In the genomic region with DNA sequence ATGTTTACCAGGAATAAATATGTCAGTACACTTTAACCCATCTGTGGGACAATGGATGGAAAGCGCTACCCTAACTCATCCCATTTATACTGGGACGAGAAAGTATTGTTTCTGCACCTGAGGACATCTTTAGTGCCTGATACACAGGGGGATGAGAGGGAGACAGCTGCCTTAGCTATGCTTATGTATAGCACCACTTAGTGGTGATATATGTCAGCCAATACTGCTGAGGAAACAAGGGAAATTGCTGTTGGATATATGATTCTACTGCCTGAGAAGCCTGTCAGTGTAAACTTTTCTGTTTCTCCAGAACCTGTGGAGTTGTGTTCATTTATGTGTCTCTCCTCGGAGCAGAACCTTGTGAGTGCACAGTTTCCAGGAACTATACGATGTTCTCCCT, we compare ENCODE assay signal across 8 cellular contexts. TPM values are rescaled to one million over a fixed set of nuclear protein-coding genes. Genes with fewer than 3 reads are reported as not detected.
DNase-seq lines count a peak whose midpoint lies in the region; ATAC-seq, FAIRE-seq and TF ChIP-seq lines count a peak whose summit lies in the region.

No MANE protein-coding gene starts in this region.

- no peaks in the 10 kb centered on the region for H3K9me3 ChIP-seq in tibial nerve

- H3K4me3 ChIP-seq in AG04449 (ENCODE audit: low read depth, low read length) = no peak overlapping the region
- no peak overlapping the region for H3K4me3 ChIP-seq in tibial nerve

- FAIRE-seq in GM12891 (lab: Jason Lieb, UNC) = peak; percentile 72

- no peak for DNase-seq in AG04449 (ENCODE audit: low read depth, low spot score)
- DNase-seq in GM12891 (ENCODE audit: insufficient read length, low spot score) = no peak
- DNase-seq in NCI-H1092 treated with DMSO at 0.1 percent for 48 hours (lab: John Stamatoyannopoulos, UW) = peak; percentile 14
- DNase-seq in dermis blood vessel endothelial cell = peak; percentile 25
- no peak for DNase-seq in tibial nerve (ENCODE audit: low spot score in 2 of 2)

- no peak overlapping the region for H3K27ac ChIP-seq in tibial nerve

- H3K4me1 ChIP-seq in tibial nerve = no peaks in the 10 kb centered on the region

- CTCF ChIA-PET in AG04449 (lab: Yijun Ruan, JAX) = interaction anchor here (1.0 to 7.8 kb wide), 9 partner anchors 9 to 421 kb away, joined by 3 to 86 read pairs (median 7); no protein-coding TSS in a partner anchor

- no peaks in the 10 kb centered on the region for H3K36me3 ChIP-seq in tibial nerve

- TF ChIP-seq CTCF in AG04449 (IDR thresholded peaks at IDR 0.05; ENCODE audit: insufficient read depth, low read length, missing control alignments) = peak; percentile 27
- no peak for TF ChIP-seq CTCF in tibial nerve (IDR thresholded peaks at IDR 0.05)

- TF ChIP-seq POLR2A in GM12891 (IDR thresholded peaks at IDR 0.05; ENCODE audit: low read depth, low read length) (no peak), tibial nerve (IDR thresholded peaks at IDR 0.05) (no peak)

- ATAC-seq in HG02840 (IDR thresholded peaks at IDR 0.05; ENCODE audit: low FRiP score, unreplicated experiment) (no peak), GM18870 (IDR thresholded peaks at IDR 0.05; ENCODE audit: unreplicated experiment) (no peak), HG02759 (IDR thresholded peaks at IDR 0.05; ENCODE audit: unreplicated experiment) (no peak)

- TF ChIP-seq EP300 in tibial nerve (IDR thresholded peaks at IDR 0.05) = no peak

- peaks cover 0 to 4% of the 10 kb centered on the region in 2 donors for H3K27me3 ChIP-seq in tibial nerve

- 72 to 73% methylated on average over 4 of the region's 4 CpGs for WGBS in tibial nerve, 2 donors

- POLR2A ChIA-PET in AG04449 (lab: Yijun Ruan, JAX) = no interaction called here

TF ChIP-seq in GM12891, 5 proteins besides CTCF, POLR2A, EP300 and RAD21:
- no peak for TF ChIP-seq SPI1 (IDR thresholded peaks at IDR 0.05; ENCODE audit: low read depth, low read length)
- TF ChIP-seq POU2F2 (IDR thresholded peaks at IDR 0.05; ENCODE audit: low read depth, low read length) = no peak
- no peak for TF ChIP-seq PAX5 (IDR thresholded peaks at IDR 0.05; ENCODE audit: insufficient read depth, low read length, severe bottlenecking)
- no peak for TF ChIP-seq POLR2AphosphoS5 (IDR thresholded peaks at IDR 0.05; ENCODE audit: low read depth, low read length)
- no peak for TF ChIP-seq TAF1 (IDR thresholded peaks at IDR 0.05; ENCODE audit: low read depth, low read length)

RNA-seq across cellular contexts. Expression of gene CEP295, which starts 13.3 kb away (rescaled TPM):
- 7.2 TPM for polyA plus RNA-seq in GM12891 (2012; ENCODE audit: low read depth, missing spikeins)
- 28.4 and 30.1 TPM in 2 replicates for total RNA-seq in dermis blood vessel endothelial cell
- 10 to 100 TPM; 10.1 to 25.1 (median 19.5) TPM for total RNA-seq in tibial nerve

Comparison
In these comparisons a context has a peak if more than half of its experiments do, and no peak if none do; other contexts are left out.
1. DNase-seq: peak in NCI-H1092 treated with DMSO at 0.1 percent for 48 hours (single experiment) and dermis blood vessel endothelial cell (single experiment); none in AG04449 (single experiment), GM12891 (single experiment) and tibial nerve (0 of 2).